19 cellular contexts compared by ENCODE assay signal in genomic region chr7:96720843-96721242, GRCh38. TPM values are rescaled to one million over a fixed set of nuclear protein-coding genes. Genes with fewer than 3 reads are reported as not detected.
DNase-seq lines count a peak whose midpoint lies in the region; ATAC-seq, FAIRE-seq and TF ChIP-seq lines count a peak whose summit lies in the region.
"Had no signal": no experiment of that assay in that cellular context is flagged by ENCODE, and none has a peak within 500 bp of the region (broad histone marks: within the 10 kb centered on the region; RNA-seq: fewer than 3 reads in every experiment).

No MANE protein-coding gene starts in this region.

- H3K4me1 ChIP-seq in HepG2 (ENCODE audit: insufficient read depth, low read length) (no peaks in the 10 kb centered on the region), right lobe of liver (peaks cover 0 to 10% (median 0%) of the 10 kb centered on the region in 4 donors), K562 (replicated peaks in 1 of 2; ENCODE audit: control insufficient read depth in 2 of 2, insufficient read depth in 2 of 2, low read length in 2 of 2) (no peaks in the 10 kb centered on the region)
- H3K4me1 ChIP-seq: stomach, vagina had no signal

- TF ChIP-seq POLR2A in HepG2 (IDR thresholded peaks at IDR 0.05; ENCODE audit: insufficient read depth in 1 of 2, low read depth in 2 of 2, low read length in 2 of 2), result no peak
- no peak for TF ChIP-seq POLR2A in right lobe of liver (IDR thresholded peaks at IDR 0.05)
- no peak for TF ChIP-seq POLR2A in K562 (conservative IDR thresholded peaks at IDR 0.05)

- H3K9ac ChIP-seq in HepG2 (ENCODE audit: insufficient read depth, low read depth, low read length) (no peak overlapping the region), K562 (ENCODE audit: insufficient read depth in 1 of 2, low read depth in 2 of 2, low read length in 2 of 2) (no peak overlapping the region)

- H3K36me3 ChIP-seq in HepG2 (replicated peaks in 1 of 2; ENCODE audit: control insufficient read depth in 1 of 2, insufficient read depth in 2 of 2, low read length in 2 of 2), result no peaks in the 10 kb centered on the region
- H3K36me3 ChIP-seq in right lobe of liver, result no peaks in the 10 kb centered on the region
- H3K36me3 ChIP-seq in K562 (ENCODE audit: control insufficient read depth, insufficient read depth, low read length), result no peaks in the 10 kb centered on the region
- H3K36me3 ChIP-seq: stomach, vagina had no signal

- H3K27ac ChIP-seq in HepG2 (ENCODE audit: extremely low read length, insufficient read depth, low read length) (no peak overlapping the region), right lobe of liver (no peak overlapping the region), K562 (ENCODE audit: extremely low read depth, low read depth, low read length) (no peak overlapping the region)
- H3K27ac ChIP-seq: HL-60, stomach, vagina had no signal

- in situ Hi-C loops in HepG2 (cut with HindIII; ENCODE audit: extremely low pct_ligation_motif_present, low pct_unique_long_range_greater_than_20kb), result no loop called here
- in situ Hi-C loops in K562 (cut with MboI), result no loop called here

- H4K20me1 ChIP-seq in HepG2 (ENCODE audit: insufficient read depth, low read length) (no peaks in the 10 kb centered on the region), K562 (replicated peaks; ENCODE audit: control insufficient read depth, insufficient read depth, low read length) (no peaks in the 10 kb centered on the region)

- H3K9me3 ChIP-seq in HepG2 (ENCODE audit: low read length) (no peaks in the 10 kb centered on the region), right lobe of liver (no peaks in the 10 kb centered on the region), K562 (replicated peaks; ENCODE audit: control insufficient read depth, insufficient read depth, low read depth, low read length) (no peaks in the 10 kb centered on the region)
- H3K9me3 ChIP-seq: stomach, vagina had no signal

- no peaks in the 10 kb centered on the region for H3K9me1 ChIP-seq in K562 (ENCODE audit: control insufficient read depth, insufficient read depth, low read length)

- TF ChIP-seq RAD21 in HepG2 (CRISPR knock-in tag; IDR thresholded peaks at IDR 0.05) (no peak), K562 (CRISPR knock-in tag; conservative IDR thresholded peaks at IDR 0.05 in 1 of 2, IDR thresholded peaks at IDR 0.05 in 1 of 2) (no peak)

- no peak for TF ChIP-seq CTCF in HepG2 (CRISPR knock-in tag; IDR thresholded peaks at IDR 0.05)
- no peak for TF ChIP-seq CTCF in right lobe of liver (IDR thresholded peaks at IDR 0.05)
- no peak for TF ChIP-seq CTCF in K562 (IDR thresholded peaks at IDR 0.05 in 2 of 3, conservative IDR thresholded peaks at IDR 0.05 in 1 of 3; ENCODE audit: insufficient read depth in 2 of 3, low read depth in 1 of 3, low read length in 3 of 3)
- no peak for TF ChIP-seq CTCF in GM10248 (IDR thresholded peaks at IDR 0.05; ENCODE audit: control extremely low read depth, extremely low read depth, low read depth, missing control alignments)

- no peak for DNase-seq in HepG2 (ENCODE audit: low spot score)
- DNase-seq in right lobe of liver, result no peak
- DNase-seq in K562 (ENCODE audit: extremely low read depth in 1 of 4, low spot score in 3 of 4), result peak in 1 of 4 experiments; percentile 25
- peak; percentile 44 for DNase-seq in iris pigment epithelial cell (ENCODE audit: low read depth)
- no peak for DNase-seq in GM10248 (ENCODE audit: extremely low spot score)
- no peak for DNase-seq in cortex of kidney (lab: John Stamatoyannopoulos, UW)
- no peak for DNase-seq in RCC 7860 (ENCODE audit: low spot score)
- DNase-seq: activated CD4-positive, alpha-beta T cell treated with anti-CD3 and anti-CD28 coated beads, Interleukin-2, amount 50 U/mL, for 4 hours; activated naive CD8-positive, alpha-beta T cell treated with anti-CD3 and anti-CD28 coated beads, Interleukin-2, amount 10 ng/mL, durations not matched to agents 7 days and 5 days; activated T-cell treated with anti-CD3 and anti-CD28 coated beads, Interleukin-2, amount 50 U/mL, for 4 hours; CD8-positive, alpha-beta memory T cell; Karpas-422; naive B cell; NCI-H510A treated with DMSO at 0.1 percent for 48 hours; posterior cingulate gyrus; stomach had no signal

- TF ChIP-seq EP300 in HepG2 (IDR thresholded peaks at IDR 0.05; ENCODE audit: low read depth in 2 of 2, low read length in 2 of 2) (no peak), HepG2 (CRISPR knock-in tag; IDR thresholded peaks at IDR 0.05; ENCODE audit: borderline replicate concordance) (no peak), K562 (IDR thresholded peaks at IDR 0.05; ENCODE audit: low read length) (no peak)

- POLR2A ChIA-PET in HepG2 (lab: Yijun Ruan, JAX) (no interaction called here), K562 (lab: Yijun Ruan, JAX) (no interaction called here), GM10248 (lab: Yijun Ruan, JAX) (no interaction called here)

- intact Hi-C loops in HepG2 (cut with micrococcal nuclease; ENCODE audit: unreplicated experiment) (no loop called here), right lobe of liver (cut with DNase I) (no loop called here), K562 (cut with micrococcal nuclease) (no loop called here)

- H3K4me3 ChIP-seq in HepG2 (replicated peaks in 1 of 3; ENCODE audit: insufficient read depth in 1 of 3, low read depth in 2 of 3, low read length in 3 of 3), result no peak overlapping the region
- H3K4me3 ChIP-seq in right lobe of liver, result no peak overlapping the region
- H3K4me3 ChIP-seq in K562, result no peak overlapping the region
- H3K4me3 ChIP-seq: stomach, vagina had no signal

- H3K4me2 ChIP-seq in HepG2 (ENCODE audit: low read depth, low read length), result no peak overlapping the region
- H3K4me2 ChIP-seq in K562 (ENCODE audit: insufficient read depth, low read length), result no peak overlapping the region

- H2AFZ ChIP-seq in HepG2 (ENCODE audit: low read length), result no peak overlapping the region
- no peak overlapping the region for H2AFZ ChIP-seq in K562 (ENCODE audit: low read depth, low read length)

- CTCF ChIA-PET in HepG2 (lab: Yijun Ruan, JAX; ENCODE audit: low intra/inter-chr PET ratio, low total read pairs), result no interaction called here
- CTCF ChIA-PET in K562 (lab: Yijun Ruan, JAX; ENCODE audit: low intra/inter-chr PET ratio), result no interaction called here
- CTCF ChIA-PET in GM10248 (lab: Yijun Ruan, JAX), result no interaction called here

- BruUV-seq in HepG2 (replicated peaks; lab: Mats Ljungman, UMichigan) (no TSS peak), K562 (replicated peaks; lab: Mats Ljungman, UMichigan) (no TSS peak)

- no peaks in the 10 kb centered on the region for H3K79me2 ChIP-seq in HepG2 (ENCODE audit: insufficient read depth, low read length)
- no peaks in the 10 kb centered on the region for H3K79me2 ChIP-seq in K562 (ENCODE audit: control insufficient read depth, insufficient read depth, low read length)

- H3K27me3 ChIP-seq in HepG2 (ENCODE audit: control insufficient read depth in 1 of 2, insufficient read depth in 2 of 2, low read length in 2 of 2), result no peaks in the 10 kb centered on the region
- H3K27me3 ChIP-seq in right lobe of liver, result no peaks in the 10 kb centered on the region
- no peaks in the 10 kb centered on the region for H3K27me3 ChIP-seq in K562 (ENCODE audit: control insufficient read depth in 2 of 2, insufficient read depth in 2 of 2, low read length in 2 of 2)
- H3K27me3 ChIP-seq: vagina had no signal

- 0% methylated on average over 2 of the region's 2 CpGs for WGBS in HepG2 (ENCODE audit: low lambda C conversion rate)
- WGBS in right lobe of liver (ENCODE audit: insufficient coverage, low coverage, low lambda C conversion rate, missing lambda C conversion rate), result 52% methylated on average over 2 of the region's 2 CpGs
- WGBS in K562 (ENCODE audit: insufficient coverage, low coverage, missing lambda C conversion rate), result 2% methylated on average over 2 of the region's 2 CpGs

- ATAC-seq in HepG2 (no peak), right lobe of liver (no peak), K562 (peak; percentile 84), GM19395 (IDR thresholded peaks at IDR 0.05; ENCODE audit: unreplicated experiment) (no peak)
- ATAC-seq: activated T-cell treated with anti-CD3 and anti-CD28 coated beads, Interleukin-2, amount 50 U/mL, for 4 hours had no signal

- FAIRE-seq in HepG2 (lab: Jason Lieb, UNC) (no peak), K562 (lab: Jason Lieb, UNC) (no peak), RCC 7860 (lab: Jason Lieb, UNC) (no peak)

RNA-seq across cellular contexts. Expression of gene SEM1, which starts 11.2 kb away (rescaled TPM):
- 174 and 239 TPM in 2 replicates for total RNA-seq in HepG2 (2016; rRNA removed; fragmentation: Illumina TruSeq; extraction: Trizol)
- total RNA-seq in HepG2 (2016; cell fraction: cytosol; rRNA removed; fragmentation: Illumina TruSeq; extraction: Trizol; ENCODE audit: low read depth), result 28.9 and 37.4 TPM in 2 replicates
- total RNA-seq in HepG2 (2016; cell fraction: insoluble cytoplasmic fraction; rRNA removed; fragmentation: Illumina TruSeq; extraction: Trizol), result 187 and 251 TPM in 2 replicates
- 78.5 and 87.8 TPM in 2 replicates for total RNA-seq in HepG2 (2016; cell fraction: membrane; rRNA removed; fragmentation: Illumina TruSeq; extraction: Trizol)
- 62.5 and 80.3 TPM in 2 replicates for total RNA-seq in HepG2 (2016; cell fraction: nucleus; rRNA removed; fragmentation: Illumina TruSeq; extraction: Trizol)
- polyA plus RNA-seq in HepG2 (2011; rRNA removed), result 24.9 and 40.7 TPM in 2 replicates
- polyA plus RNA-seq in HepG2 (2011; cell fraction: cytosol; rRNA removed), result 11.6 and 13.5 TPM in 2 replicates
- polyA plus RNA-seq in HepG2 (2011; cell fraction: nucleus; rRNA removed), result 12.7 and 14.0 TPM in 2 replicates
- 200 and 385 TPM in 2 replicates for polyA plus RNA-seq in HepG2 (2012)
- polyA plus RNA-seq in HepG2 (2016; cell fraction: cytosol; fragmentation: Illumina TruSeq; extraction: Trizol; ENCODE audit: low read depth), result 104 and 118 TPM in 2 replicates
- polyA plus RNA-seq in HepG2 (2016; cell fraction: insoluble cytoplasmic fraction; fragmentation: Illumina TruSeq; extraction: Trizol; ENCODE audit: low read depth), result 548 and 613 TPM in 2 replicates
- 162 and 169 TPM in 2 replicates for polyA plus RNA-seq in HepG2 (2016; cell fraction: membrane; fragmentation: Illumina TruSeq; extraction: Trizol; ENCODE audit: low read depth)
- 249 and 250 TPM in 2 replicates for polyA plus RNA-seq in HepG2 (2016; cell fraction: nucleus; fragmentation: Illumina TruSeq; extraction: Trizol; ENCODE audit: insufficient read depth, low read depth)
- polyA minus RNA-seq in HepG2 (2011; rRNA and poly(A)+ RNA removed; ENCODE audit: low replicate concordance), result 4.2 and 7.8 TPM in 2 replicates
- polyA minus RNA-seq in HepG2 (2011; cell fraction: cytosol; rRNA and poly(A)+ RNA removed), result 15.6 and 17.4 TPM in 2 replicates
- 61.7 and 67.0 TPM in 2 replicates for polyA minus RNA-seq in HepG2 (2011; cell fraction: nucleus; rRNA and poly(A)+ RNA removed)
- total RNA-seq in right lobe of liver, result 10 to 100 TPM; 13.7 to 36.8 (median 23.5) TPM
- total RNA-seq in K562 (2011; cell fraction: chromatin; rRNA removed; ENCODE audit: low replicate concordance), result 14.1 and 57.9 TPM in 2 replicates
- 5.7 and 10.9 TPM in 2 replicates for total RNA-seq in K562 (2011; cell fraction: nucleolus; rRNA removed)
- 34.2 and 66.3 TPM in 2 replicates for total RNA-seq in K562 (2011; cell fraction: nucleoplasm; rRNA removed)
- 206 and 336 TPM in 2 replicates for total RNA-seq in K562 (2014; rRNA removed)
- total RNA-seq in K562 (2014; rRNA removed; fragmentation: Illumina TruSeq; extraction: Trizol), result 454 and 542 TPM in 2 replicates
- total RNA-seq in K562 (2015; rRNA removed; fragmentation: Illumina TruSeq; extraction: Trizol), result 500 and 532 TPM in 2 replicates
- total RNA-seq in K562 (2021), result 74.7 and 78.5 TPM in 2 replicates
- polyA plus RNA-seq in K562 (2011; rRNA removed), result 49.6 and 117 TPM in 2 replicates
- 6.5 and 16.5 TPM in 2 replicates for polyA plus RNA-seq in K562 (2011; cell fraction: cytosol; rRNA removed)
- 14.6 and 17.9 TPM in 2 replicates for polyA plus RNA-seq in K562 (2011; cell fraction: nucleus; rRNA removed)
- 131 and 707 TPM in 2 replicates for polyA plus RNA-seq in K562 (2012)
- 237 and 345 TPM in 2 replicates for polyA plus RNA-seq in K562 (2014; fragmentation: Illumina TruSeq; extraction: Trizol)
- 100 to 1,000 TPM; 560 to 756 TPM for polyA plus RNA-seq in K562 (2014; fragmentation: Nextera tagmentation; extraction: Ambion mirVana)
- polyA plus RNA-seq in K562 (2014; rRNA removed), result 869 and 938 TPM in 2 replicates
- 103 and 157 TPM in 2 replicates for polyA minus RNA-seq in K562 (2011; rRNA and poly(A)+ RNA removed)
- polyA minus RNA-seq in K562 (2011; cell fraction: cytosol; rRNA and poly(A)+ RNA removed), result 14.1 and 17.6 TPM in 2 replicates
- polyA minus RNA-seq in K562 (2011; cell fraction: nucleus; rRNA and poly(A)+ RNA removed), result 18.0 and 25.1 TPM in 2 replicates

Comparison
In these comparisons a context has a peak if more than half of its experiments do, and no peak if none do; other contexts are left out.
1. Of the 241 proteins assayed by ChIP-seq in both HepG2 and K562: peak only in HepG2: none; only in K562: ATF4, ATF7, CEBPG, MEIS2, NFIC, PRDM10 and 1 more; in both: CEBPB; in neither: 231; mixed calls (peak in some experiments, not most) for 2.